24 cellular contexts compared by ENCODE assay signal in genomic region chr6:159461266-159461665, GRCh38.
A peak's percentile ranks its signal among the peaks of the same experiment; 100 is the strongest.
DNase-seq lines count a peak whose midpoint lies in the region; ATAC-seq and TF ChIP-seq lines count a peak whose summit lies in the region.
"Had no signal": no experiment of that assay in that cellular context is flagged by ENCODE, and none has a peak within 500 bp of the region (broad histone marks: within the 10 kb centered on the region; RNA-seq: fewer than 3 reads in every experiment).

No MANE protein-coding gene starts in this region.

- no peak for ATAC-seq in activated T-cell treated with anti-CD3 and anti-CD28 coated beads, Interleukin-2, amount 50 U/mL, for 4 hours
- no peak for ATAC-seq in HG02571 (IDR thresholded peaks at IDR 0.05; ENCODE audit: unreplicated experiment)
- ATAC-seq: Panc1 had no signal

- H4K20me1 ChIP-seq in MM.1S (ENCODE audit: insufficient read depth, low read length): no peaks in the 10 kb centered on the region

- no peaks in the 10 kb centered on the region for H3K36me3 Mint-ChIP-seq in activated T-cell treated with anti-CD3 and anti-CD28 coated beads, Interleukin-2, amount 50 U/mL, for 4 hours (ENCODE audit: insufficient read depth)
- H3K36me3 Mint-ChIP-seq: activated naive CD4-positive, alpha-beta T cell treated with anti-CD3 and anti-CD28 coated beads, Interleukin-2, amount 50 U/mL, for 24 hours had no signal

- H3K9ac ChIP-seq in adipocyte (ENCODE audit: low read length) (no peak overlapping the region), MM.1S (ENCODE audit: low read length) (no peak overlapping the region)

- H3K9me2 ChIP-seq in MM.1S (replicated peaks; ENCODE audit: insufficient read depth, low read length): no peaks in the 10 kb centered on the region

- TF ChIP-seq CTCF in HEK293 (tag by site-specific recombination; IDR thresholded peaks at IDR 0.05): no peak
- TF ChIP-seq CTCF in MM.1S (IDR thresholded peaks at IDR 0.05; ENCODE audit: low read length): no peak

- H3K4me3 Mint-ChIP-seq in activated T-cell treated with anti-CD3 and anti-CD28 coated beads, Interleukin-2, amount 50 U/mL, for 4 hours: no peak overlapping the region
- H3K4me3 Mint-ChIP-seq: activated CD4-positive, alpha-beta T cell treated with anti-CD3 and anti-CD28 coated beads, Interleukin-2, amount 10 ng/mL, durations not matched to agents 7 days and 5 days; activated naive CD4-positive, alpha-beta T cell treated with anti-CD3 and anti-CD28 coated beads, Interleukin-2, amount 50 U/mL, for 24 hours had no signal

- POLR2A ChIA-PET in HEK293 (lab: Yijun Ruan, JAX): no interaction called here

- no peak overlapping the region for H3K27ac ChIP-seq in HEK293 (ENCODE audit: extremely low read depth, low read depth, low read length)
- H3K27ac ChIP-seq in MM.1S (ENCODE audit: low read length): no peak overlapping the region
- H3K27ac ChIP-seq: prostate gland, stomach, tibial artery had no signal

- no peak overlapping the region for H2AFZ ChIP-seq in MM.1S (ENCODE audit: low read length)

- no peak overlapping the region for H3K4me2 ChIP-seq in MM.1S (ENCODE audit: low read depth, low read length)

- no peaks in the 10 kb centered on the region for H3K36me3 ChIP-seq in HEK293 (ENCODE audit: control insufficient read depth in 2 of 2, insufficient read depth in 1 of 2, low read length in 2 of 2)
- H3K36me3 ChIP-seq in adipocyte (ENCODE audit: control insufficient read depth, insufficient read depth, low read length, severe bottlenecking): no peaks in the 10 kb centered on the region
- no peaks in the 10 kb centered on the region for H3K36me3 ChIP-seq in MM.1S (replicated peaks; ENCODE audit: insufficient read depth, low read length)
- H3K36me3 ChIP-seq: BE2C, prostate gland, stomach, tibial artery had no signal

- H3F3A ChIP-seq in MM.1S (ENCODE audit: insufficient read depth, low read length): no peaks in the 10 kb centered on the region

- DNase-seq in COLO829 (ENCODE audit: low spot score) (peak; percentile 25), adipocyte (ENCODE audit: low read depth) (peak; percentile 48), islet precursor cell (peak; percentile 93), MM.1S (no peak)
- no peak for DNase-seq in central memory CD4-positive, alpha-beta T cell
- no peak for DNase-seq in activated T-cell treated with anti-CD3 and anti-CD28 coated beads, Interleukin-2, amount 50 U/mL, for 4 hours
- DNase-seq: activated CD4-positive, alpha-beta T cell treated with anti-CD3 and anti-CD28 coated beads, Interleukin-2, amount 10 ng/mL, durations not matched to agents 7 days and 5 days; aorta; BE2C; COR-L47; DMS79 treated with DMSO at 0.1 percent for 48 hours; NCI-H1417; NCI-H2107; NCI-H510A; NK-92 treated with Interleukin-12 subunit alpha and Interleukin-12 subunit beta, amount 100 ng/mL, for 24 hours; stimulated activated CD8-positive, alpha-beta memory T cell treated with anti-CD3 and anti-CD28 coated beads, Interleukin-4, amount 100 ng/mL, for 48 hours; stomach; tibial artery had no signal

- H3K4me1 ChIP-seq in HEK293 (ENCODE audit: control insufficient read depth, insufficient read depth, low read length): peaks cover 5% of the 10 kb centered on the region; the same call in 1 of the 2 replicates
- H3K4me1 ChIP-seq in adipocyte (ENCODE audit: control insufficient read depth, insufficient read depth, low read length): no peaks in the 10 kb centered on the region
- H3K4me1 ChIP-seq in MM.1S (ENCODE audit: low read length): no peaks in the 10 kb centered on the region
- H3K4me1 ChIP-seq: BE2C, prostate gland, stomach had no signal

- CTCF ChIA-PET in HEK293 (lab: Yijun Ruan, JAX): interaction anchor here (0.6 to 5.4 kb wide), 12 partner anchors 41 to 357 kb away, joined by 3 to 63 read pairs (median 3); no protein-coding TSS in a partner anchor

- H3K27me3 Mint-ChIP-seq in activated T-cell treated with anti-CD3 and anti-CD28 coated beads, Interleukin-2, amount 50 U/mL, for 4 hours (ENCODE audit: low read depth): peaks cover 5% of the 10 kb centered on the region

- H3K4me1 Mint-ChIP-seq in activated T-cell treated with anti-CD3 and anti-CD28 coated beads, Interleukin-2, amount 50 U/mL, for 4 hours (ENCODE audit: low read depth): no peaks in the 10 kb centered on the region
- H3K4me1 Mint-ChIP-seq: activated CD4-positive, alpha-beta T cell treated with anti-CD3 and anti-CD28 coated beads, Interleukin-2, amount 10 ng/mL, durations not matched to agents 7 days and 5 days; activated naive CD4-positive, alpha-beta T cell treated with anti-CD3 and anti-CD28 coated beads, Interleukin-2, amount 50 U/mL, for 24 hours; IgD-negative memory B cell had no signal

- H3K79me2 ChIP-seq in MM.1S (ENCODE audit: low read length): no peaks in the 10 kb centered on the region

- H3K4me3 ChIP-seq in HEK293 (ENCODE audit: low read depth, low read length) (no peak overlapping the region), adipocyte (ENCODE audit: low read length) (no peak overlapping the region), MM.1S (ENCODE audit: low read length) (no peak overlapping the region)
- H3K4me3 ChIP-seq: prostate gland, stomach, tibial artery had no signal

- H3K9me3 ChIP-seq in HEK293 (ENCODE audit: control insufficient read depth, insufficient read depth, low read depth, low read length) (no peaks in the 10 kb centered on the region), adipocyte (ENCODE audit: control insufficient read depth, low read length) (no peaks in the 10 kb centered on the region), MM.1S (replicated peaks; ENCODE audit: insufficient read depth, low read length) (no peaks in the 10 kb centered on the region)
- H3K9me3 ChIP-seq: BE2C, prostate gland, stomach, tibial artery had no signal

- H3K9me3 Mint-ChIP-seq in activated T-cell treated with anti-CD3 and anti-CD28 coated beads, Interleukin-2, amount 50 U/mL, for 4 hours: no peaks in the 10 kb centered on the region
- H3K9me3 Mint-ChIP-seq: activated CD4-positive, alpha-beta T cell treated with anti-CD3 and anti-CD28 coated beads, Interleukin-2, amount 10 ng/mL, durations not matched to agents 7 days and 5 days; activated naive CD4-positive, alpha-beta T cell treated with anti-CD3 and anti-CD28 coated beads, Interleukin-2, amount 50 U/mL, for 24 hours had no signal

- H3K27me3 ChIP-seq in adipocyte (replicated peaks; ENCODE audit: control insufficient read depth, insufficient read depth, low read length) (no peaks in the 10 kb centered on the region), MM.1S (replicated peaks; ENCODE audit: insufficient read depth, low read length) (no peaks in the 10 kb centered on the region)
- H3K27me3 ChIP-seq: BE2C, stomach, tibial artery had no signal

TF ChIP-seq in HEK293, 187 proteins besides CTCF, POLR2A, EP300 and RAD21:
- TF ChIP-seq GLIS1 (tag by site-specific recombination; IDR thresholded peaks at IDR 0.05) (peak; percentile 37; the same call in 1 of the 2 replicates), ZNF18 (tag by site-specific recombination; IDR thresholded peaks at IDR 0.05) (no peak)

Comparison
In these comparisons a context has a peak if more than half of its experiments do, and no peak if none do; other contexts are left out.
1. DNase-seq: peak in COLO829 (single experiment), adipocyte (single experiment) and islet precursor cell (single experiment); none in central memory CD4-positive, alpha-beta T cell (single experiment), activated T-cell treated with anti-CD3 and anti-CD28 coated beads, Interleukin-2, amount 50 U/mL, for 4 hours (single experiment) and MM.1S (single experiment).